In the genomic region with DNA sequence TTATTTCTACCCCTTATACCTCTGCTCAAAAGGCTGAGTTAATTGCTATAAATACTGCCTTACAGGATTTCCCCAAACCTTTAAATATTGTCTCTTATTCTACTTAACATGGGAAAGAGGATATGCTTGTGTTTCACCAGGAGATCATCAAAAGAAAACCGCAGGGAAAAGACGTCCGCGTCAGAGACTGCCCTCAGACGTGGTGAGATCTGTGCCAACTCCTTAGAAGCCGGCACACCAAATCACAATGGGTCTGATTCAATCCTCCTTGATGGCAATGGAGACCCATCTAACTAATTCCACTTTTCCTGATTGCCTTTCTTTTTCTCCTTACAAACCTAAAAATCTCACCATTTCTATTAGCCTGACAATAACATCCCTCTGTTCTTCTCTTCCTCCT, we compare ENCODE assay signal across 16 cellular contexts.
"Had no signal": no experiment of that assay in that cellular context is flagged by ENCODE, and none has a peak within 500 bp of the region (broad histone marks: within the 10 kb centered on the region; RNA-seq: fewer than 3 reads in every experiment).

No MANE protein-coding gene starts in this region.

- H3K4me1 Mint-ChIP-seq: memory B cell; stimulated activated naive B cell treated with anti-CD40 and anti-IgM and Interleukin-4, amounts not matched to agents 10 μg/mL and 1 μg/mL and 100 μg/mL, for 72 hours had no signal

- DNase-seq: activated CD4-positive, alpha-beta T cell treated with anti-CD3 and anti-CD28 coated beads, Interleukin-2, amount 50 U/mL, for 1 hour; activated CD8-positive, alpha-beta memory T cell treated with anti-CD3 and anti-CD28 coated beads, Interleukin-2, amount 50 U/mL, for 4 hours; activated naive CD4-positive, alpha-beta T cell treated with anti-CD3 and anti-CD28 coated beads for 36 hours; activated T-cell treated with anti-CD3 and anti-CD28 coated beads, Interleukin-2, amount 50 U/mL, for 4 hours; anterior cingulate cortex; effector memory CD4-positive, alpha-beta T cell; ovary; stimulated activated naive B cell treated with anti-CD40 and anti-IgM and Interleukin-4, amounts not matched to agents 10 μg/mL and 1 μg/mL and 100 μg/mL, for 72 hours; thyroid gland had no signal

- ATAC-seq: activated T-cell treated with anti-CD3 and anti-CD28 coated beads, Interleukin-2, amount 50 U/mL, for 4 hours; stimulated activated naive B cell treated with anti-CD40 and anti-IgM and Interleukin-4, amounts not matched to agents 10 μg/mL and 1 μg/mL and 100 μg/mL, for 72 hours had no signal

- H3K27ac Mint-ChIP-seq: activated naive CD4-positive, alpha-beta T cell treated with anti-CD3 and anti-CD28 coated beads for 36 hours; dendritic cell treated with granulocyte-macrophage colony-stimulating factor and Interleukin-4, amounts not matched to agents 40 ng/mL and 50 ng/mL, for 4 days; memory B cell; neural progenitor cell; stimulated activated naive B cell treated with anti-CD40 and anti-IgM and Interleukin-4, amounts not matched to agents 10 μg/mL and 1 μg/mL and 100 μg/mL, for 72 hours; T-helper 2 cell treated with Interferon-gamma antibody and Interleukin-4, amounts not matched to agents 5 μg/mL and 100 μg/mL, for 36 hours had no signal

- FAIRE-seq: endothelial cell of umbilical vein had no signal

- H3K79me2 ChIP-seq: hepatocyte had no signal

- H3K4me3 ChIP-seq: esophagus muscularis mucosa, hepatocyte, neural progenitor cell, ovary, thyroid gland had no signal

- H3K4me2 ChIP-seq: hepatocyte, neural progenitor cell had no signal

- H3K4me3 Mint-ChIP-seq: activated naive CD4-positive, alpha-beta T cell treated with anti-CD3 and anti-CD28 coated beads for 36 hours; activated T-cell treated with anti-CD3 and anti-CD28 coated beads, Interleukin-2, amount 50 U/mL, for 4 hours; dendritic cell treated with granulocyte-macrophage colony-stimulating factor and Interleukin-4, amounts not matched to agents 40 ng/mL and 50 ng/mL, for 4 days; memory B cell; neural progenitor cell; stimulated activated naive B cell treated with anti-CD40 and anti-IgM and Interleukin-4, amounts not matched to agents 10 μg/mL and 1 μg/mL and 100 μg/mL, for 72 hours; T-helper 2 cell treated with Interferon-gamma antibody and Interleukin-4, amounts not matched to agents 5 μg/mL and 100 μg/mL, for 36 hours had no signal

- H3K9me3 ChIP-seq: esophagus muscularis mucosa, ovary, thyroid gland had no signal

- H3K27me3 ChIP-seq: esophagus muscularis mucosa, hepatocyte, neural progenitor cell, ovary, thyroid gland had no signal

- H2AFZ ChIP-seq: hepatocyte, neural progenitor cell had no signal

- H3K27ac ChIP-seq: hepatocyte, neural progenitor cell, ovary, thyroid gland had no signal

- H3K36me3 Mint-ChIP-seq: memory B cell had no signal

- H3K9ac ChIP-seq: neural progenitor cell had no signal

- H3K36me3 ChIP-seq: ovary, thyroid gland had no signal
